In genomic region chrX:116318672-116319071, GRCh38 we compare ENCODE assay signal across 23 cellular contexts.
"Had no signal": no experiment of that assay in that cellular context is flagged by ENCODE, and none has a peak within 500 bp of the region (broad histone marks: within the 10 kb centered on the region; RNA-seq: fewer than 3 reads in every experiment).

No MANE protein-coding gene starts in this region.

- H3K27ac Mint-ChIP-seq: activated B cell treated with CpG ODN at 0.5 μM for 24 hours; activated CD8-positive, alpha-beta T cell treated with anti-CD3 and anti-CD28 coated beads, Interleukin-2, amount 10 ng/mL, durations not matched to agents 7 days and 5 days; activated naive CD4-positive, alpha-beta T cell treated with anti-CD3 and anti-CD28 coated beads, Interleukin-2, amount 50 U/mL, for 72 hours; dendritic cell treated with granulocyte-macrophage colony-stimulating factor and Interleukin-4, amounts not matched to agents 40 ng/mL and 50 ng/mL, for 4 days; immature natural killer cell; naive thymus-derived CD4-positive, alpha-beta T cell had no signal

- H3K36me3 Mint-ChIP-seq: activated naive CD4-positive, alpha-beta T cell treated with anti-CD3 and anti-CD28 coated beads, Interleukin-2, amount 50 U/mL, for 72 hours; immature natural killer cell; naive thymus-derived CD4-positive, alpha-beta T cell had no signal

- FAIRE-seq: frontal cortex had no signal

- H3K4me1 Mint-ChIP-seq: activated B cell treated with CpG ODN at 0.5 μM for 24 hours; immature natural killer cell; naive thymus-derived CD4-positive, alpha-beta T cell had no signal

- H3K4me3 ChIP-seq: body of pancreas, mucosa of descending colon, skin epidermis, suprapubic skin, upper lobe of left lung had no signal

- DNase-seq: activated B cell treated with CpG ODN at 0.5 μM for 24 hours; activated CD4-positive, alpha-beta T cell treated with anti-CD3 and anti-CD28 coated beads for 48 hours; activated CD8-positive, alpha-beta memory T cell treated with anti-CD3 and anti-CD28 coated beads, Interleukin-2, amount 50 U/mL, for 4 hours; activated CD8-positive, alpha-beta T cell treated with anti-CD3 and anti-CD28 coated beads, Interleukin-2, amount 10 ng/mL, durations not matched to agents 7 days and 5 days; activated gamma-delta T cell; activated T-cell treated with anti-CD3 and anti-CD28 coated beads, Interleukin-2, amount 50 U/mL, for 48 hours; body of pancreas; effector memory CD4-positive, alpha-beta T cell; head of caudate nucleus; immature natural killer cell; mucosa of descending colon; naive thymus-derived CD4-positive, alpha-beta T cell; retina; stimulated activated CD4-positive, alpha-beta T cell treated with anti-CD3 and anti-CD28 coated beads, Interleukin-4, amount 100 ng/mL, for 24 hours; stimulated activated naive CD8-positive, alpha-beta T cell treated with anti-CD3 and anti-CD28 coated beads, Interleukin-15, Interleukin-2, amounts not matched to agents 100 U/mL and 50 U/mL, for 24 hours; T-helper 2 cell; upper lobe of left lung had no signal

- H3K9me3 Mint-ChIP-seq: activated B cell treated with CpG ODN at 0.5 μM for 24 hours; dendritic cell treated with granulocyte-macrophage colony-stimulating factor and Interleukin-4, amounts not matched to agents 40 ng/mL and 50 ng/mL, for 4 days had no signal

- H3K4me3 Mint-ChIP-seq: activated B cell treated with CpG ODN at 0.5 μM for 24 hours; activated CD8-positive, alpha-beta T cell treated with anti-CD3 and anti-CD28 coated beads, Interleukin-2, amount 10 ng/mL, durations not matched to agents 7 days and 5 days; dendritic cell treated with granulocyte-macrophage colony-stimulating factor and Interleukin-4, amounts not matched to agents 40 ng/mL and 50 ng/mL, for 4 days; immature natural killer cell; naive thymus-derived CD4-positive, alpha-beta T cell had no signal

- H3K27me3 Mint-ChIP-seq: activated B cell treated with CpG ODN at 0.5 μM for 24 hours; dendritic cell treated with granulocyte-macrophage colony-stimulating factor and Interleukin-4, amounts not matched to agents 40 ng/mL and 50 ng/mL, for 4 days; naive thymus-derived CD4-positive, alpha-beta T cell had no signal

- ATAC-seq: activated CD8-positive, alpha-beta T cell treated with anti-CD3 and anti-CD28 coated beads, Interleukin-2, amount 10 ng/mL, durations not matched to agents 7 days and 5 days; activated naive CD4-positive, alpha-beta T cell treated with anti-CD3 and anti-CD28 coated beads, Interleukin-2, amount 50 U/mL, for 72 hours; body of pancreas; left lobe of liver; mucosa of descending colon; naive thymus-derived CD4-positive, alpha-beta T cell; stimulated activated naive CD8-positive, alpha-beta T cell treated with anti-CD3 and anti-CD28 coated beads, Interleukin-15, Interleukin-2, amounts not matched to agents 100 U/mL and 50 U/mL, for 24 hours had no signal
